In genomic region chr9:129270205-129270604, GRCh38 we compare ENCODE assay signal across 9 cellular contexts.
DNase-seq lines count a peak whose midpoint lies in the region; ATAC-seq and TF ChIP-seq lines count a peak whose summit lies in the region.
"Had no signal": no experiment of that assay in that cellular context is flagged by ENCODE, and none has a peak within 500 bp of the region (broad histone marks: within the 10 kb centered on the region; RNA-seq: fewer than 3 reads in every experiment).

No MANE protein-coding gene starts in this region.

- H3K4me3 Mint-ChIP-seq in T-cell, result peak overlapping the region; percentile 28 to 71 (median 47)

- no peaks in the 10 kb centered on the region for H3K36me3 ChIP-seq in osteoblast (ENCODE audit: insufficient read depth, low read length)

- H3K79me2 ChIP-seq in osteoblast (ENCODE audit: insufficient read depth, low read length), result no peaks in the 10 kb centered on the region

- no peak overlapping the region for H3K4me3 ChIP-seq in osteoblast (ENCODE audit: insufficient read depth, low read length)

- H3K27ac ChIP-seq in osteoblast (ENCODE audit: low read depth, low read length), result peak overlapping the region; percentile 74
- no peak overlapping the region for H3K27ac ChIP-seq in foreskin keratinocyte

- no peaks in the 10 kb centered on the region for H3K9me3 Mint-ChIP-seq in T-cell

- H3K4me2 ChIP-seq in osteoblast (ENCODE audit: insufficient read depth, low read length), result peak overlapping the region; percentile 68

- CTCF ChIA-PET in T-cell (lab: Charles Lee), result no interaction called here

- H3K27ac Mint-ChIP-seq in T-cell, result peak overlapping the region; percentile 49 to 69

- H4K20me1 ChIP-seq in osteoblast (ENCODE audit: insufficient read depth, low read length), result no peaks in the 10 kb centered on the region

- H3K27me3 ChIP-seq in osteoblast (ENCODE audit: insufficient read depth, low read length) (no peaks in the 10 kb centered on the region), foreskin keratinocyte (no peaks in the 10 kb centered on the region)

- POLR2A ChIA-PET in T-cell (lab: Charles Lee), result no interaction called here

- H3K4me1 ChIP-seq in osteoblast (ENCODE audit: insufficient read depth, low read length) (peaks cover 17% of the 10 kb centered on the region), foreskin keratinocyte (peaks cover 3% of the 10 kb centered on the region)

- no peaks in the 10 kb centered on the region for H3K36me3 Mint-ChIP-seq in T-cell

- peaks cover 0 to 7% of the 10 kb centered on the region in 2 donors for H3K27me3 Mint-ChIP-seq in T-cell

- DNase-seq in T-cell (peak in 33 of 34 experiments; percentile 12 to 58 (median 35)), osteoblast (ENCODE audit: insufficient read length, low spot score, missing footprints) (no peak), foreskin keratinocyte (no peak), NCI-H1092 (lab: John Stamatoyannopoulos, UW) (no peak), C1 segment of cervical spinal cord (lab: John Stamatoyannopoulos, UW) (no peak), NCI-H774 (lab: John Stamatoyannopoulos, UW) (no peak)

- TF ChIP-seq CTCF in osteoblast (IDR thresholded peaks at IDR 0.05; ENCODE audit: extremely low read depth, low read depth, low read length) (no peak), foreskin keratinocyte (conservative IDR thresholded peaks at IDR 0.05) (no peak)

- no peaks in the 10 kb centered on the region for H3K9me3 ChIP-seq in osteoblast (ENCODE audit: low read depth, low read length)

- H2AFZ ChIP-seq in osteoblast (ENCODE audit: low read length), result no peak overlapping the region

- peaks cover 22 to 31% (median 24%) of the 10 kb centered on the region in 3 donors for H3K4me1 Mint-ChIP-seq in T-cell

- ATAC-seq in GM18519 (IDR thresholded peaks at IDR 0.05; ENCODE audit: low FRiP score, unreplicated experiment) (peak; percentile 56), HG02623 (IDR thresholded peaks at IDR 0.05; ENCODE audit: unreplicated experiment) (peak; percentile 59), T-cell (replicated peaks in 1 of 4) (peak; percentile 87 to 97 (median 95)), foreskin keratinocyte (no peak)
- ATAC-seq: Right ventricle myocardium inferior had no signal

Comparison
In these comparisons a context has a peak if more than half of its experiments do, and no peak if none do; other contexts are left out.
1. DNase-seq: peak in T-cell (33 of 34); none in osteoblast (single experiment), foreskin keratinocyte (0 of 2), NCI-H1092 (single experiment), C1 segment of cervical spinal cord (0 of 14) and NCI-H774 (single experiment).